In genomic region chr4:175961604-175962003, GRCh38 we compare ENCODE assay signal across 13 cellular contexts.
DNase-seq lines count a peak whose midpoint lies in the region; ATAC-seq and TF ChIP-seq lines count a peak whose summit lies in the region.
"Had no signal": no experiment of that assay in that cellular context is flagged by ENCODE, and none has a peak within 500 bp of the region (broad histone marks: within the 10 kb centered on the region; RNA-seq: fewer than 3 reads in every experiment).

No MANE protein-coding gene starts in this region.

- peak overlapping the region in 2 of 8 donors; percentile 25 to 44 for H3K4me3 Mint-ChIP-seq in naive B cell
- H3K4me3 Mint-ChIP-seq: CD4-positive, alpha-beta memory T cell had no signal

- H3K4me1 Mint-ChIP-seq in naive B cell: peaks cover 13 to 24% (median 21%) of the 10 kb centered on the region in 3 donors
- H3K4me1 Mint-ChIP-seq: CD4-positive, alpha-beta memory T cell had no signal

- H3K4me1 ChIP-seq in testis: no peaks in the 10 kb centered on the region
- H3K4me1 ChIP-seq: psoas muscle had no signal

- no peaks in the 10 kb centered on the region for H3K36me3 ChIP-seq in testis (ENCODE audit: low read depth, missing control alignments)

- no peak for TF ChIP-seq CTCF in testis (IDR thresholded peaks at IDR 0.05)

- no peak overlapping the region for H3K27ac ChIP-seq in testis
- H3K27ac ChIP-seq: psoas muscle had no signal

- 82 to 86% methylated on average over 4 of the region's 4 CpGs for WGBS in testis, 2 donors

- ATAC-seq in GM19043 (IDR thresholded peaks at IDR 0.05; ENCODE audit: low read depth, unreplicated experiment): peak; percentile 75
- ATAC-seq in GM21737 (IDR thresholded peaks at IDR 0.05; ENCODE audit: unreplicated experiment): peak; percentile 94
- ATAC-seq in HG03103 (IDR thresholded peaks at IDR 0.05; ENCODE audit: low read depth, unreplicated experiment): peak; percentile 81
- ATAC-seq in naive B cell (ENCODE audit: low read depth in 2 of 2): peak in 1 of 2 donors; percentile 37
- ATAC-seq: mucosa of descending colon, psoas muscle had no signal

- peak overlapping the region in 4 of 6 donors; percentile 18 to 39 (median 29) for H3K27ac Mint-ChIP-seq in naive B cell
- H3K27ac Mint-ChIP-seq: CD4-positive, alpha-beta memory T cell had no signal

- H3K9me3 Mint-ChIP-seq in naive B cell: peaks cover 0 to 3% (median 0%) of the 10 kb centered on the region in 7 donors

- H3K9me3 ChIP-seq in testis: no peaks in the 10 kb centered on the region
- H3K9me3 ChIP-seq: mucosa of descending colon, psoas muscle had no signal

- no peaks in the 10 kb centered on the region for H3K27me3 ChIP-seq in testis

- no peak for DNase-seq in naive B cell
- no peak for DNase-seq in testis
- DNase-seq in T-helper 9 cell: no peak
- DNase-seq in D341Med (ENCODE audit: low spot score): no peak
- no peak for DNase-seq in NOMO-1 treated with DMSO at 0.1 percent for 48 hours (lab: John Stamatoyannopoulos, UW; ENCODE audit: unreplicated experiment)
- DNase-seq: cortex of kidney, mucosa of descending colon, NCI-H2107, psoas muscle had no signal

- H3K36me3 Mint-ChIP-seq in naive B cell: no peaks in the 10 kb centered on the region
- H3K36me3 Mint-ChIP-seq: CD4-positive, alpha-beta memory T cell had no signal

- H3K4me3 ChIP-seq in testis: no peak overlapping the region
- H3K4me3 ChIP-seq: mucosa of descending colon, psoas muscle had no signal

- H3K27me3 Mint-ChIP-seq in naive B cell: peaks cover 0 to 6% (median 6%) of the 10 kb centered on the region in 3 donors

- intact Hi-C loops in testis (cut with DNase I; ENCODE audit: low total_unique reads): no loop called here

- TF ChIP-seq POLR2A in testis (IDR thresholded peaks at IDR 0.05): no peak
